In genomic region chr1:244435562-244436205, GRCh38 we compare ENCODE assay signal across 1 cellular context.
TF ChIP-seq lines count a peak whose summit lies in the region.

No MANE protein-coding gene starts in this region.

TF ChIP-seq in HEK293, 187 proteins besides CTCF, POLR2A, EP300 and RAD21 (continued from another document):
- TF ChIP-seq PRDM10 (tag by site-specific recombination; IDR thresholded peaks at IDR 0.05) (peak; percentile 62), ZNF366 (tag by site-specific recombination; conservative IDR thresholded peaks at IDR 0.05) (peak; percentile 87), ZFHX2 (tag by site-specific recombination; conservative IDR thresholded peaks at IDR 0.05) (peak; percentile 92), EGR2 (tag by site-specific recombination; IDR thresholded peaks at IDR 0.05; ENCODE audit: low read depth) (peak; percentile 98)
TF ChIP-seq in HEK293: peak in this region for 10.
